10 cellular contexts compared by ENCODE assay signal in genomic region chr20:35870541-35871307, GRCh38.
DNase-seq lines count a peak whose midpoint lies in the region; TF ChIP-seq lines count a peak whose summit lies in the region.
"Had no signal": no experiment of that assay in that cellular context is flagged by ENCODE, and none has a peak within 500 bp of the region (broad histone marks: within the 10 kb centered on the region; RNA-seq: fewer than 3 reads in every experiment).

No MANE protein-coding gene starts in this region.

- H3K79me1 ChIP-seq in H9 (ENCODE audit: insufficient read depth, low read depth, low read length, poor library complexity, severe bottlenecking) = no peaks in the 10 kb centered on the region

- no peak overlapping the region for H2BK120ac ChIP-seq in H9 (ENCODE audit: low read depth, low read length, poor library complexity, severe bottlenecking)

- H3K9me3 ChIP-seq in H9 (ENCODE audit: control insufficient read depth, low read depth, low read length) = no peaks in the 10 kb centered on the region
- H3K9me3 ChIP-seq in spleen = no peaks in the 10 kb centered on the region

- H4K8ac ChIP-seq in H9 (replicated peaks; ENCODE audit: insufficient read length, low read depth, low read length) = no peak overlapping the region

- H3K27ac Mint-ChIP-seq in H9 = peak overlapping the region in 2 of 3 experiments; percentile 10 to 83; a peak in 3 of 7 replicates

- no peak for TF ChIP-seq POLR2A in spleen (IDR thresholded peaks at IDR 0.05)

- H3K27me3 ChIP-seq in H9 (ENCODE audit: insufficient read depth, low read length) (no peaks in the 10 kb centered on the region), spleen (replicated peaks in 1 of 7) (no peaks in the 10 kb centered on the region)

- no peak overlapping the region for H2BK20ac ChIP-seq in H9 (ENCODE audit: low read depth, low read length, poor library complexity, severe bottlenecking)

- DNase-seq in H9 (no peak), fibroblast of peridontal ligament (ENCODE audit: extremely low read depth) (peak; percentile 46), spleen (no peak), AG08396 (ENCODE audit: low spot score) (no peak), NCI-H1694 treated with DMSO at 0.1 percent for 48 hours (lab: John Stamatoyannopoulos, UW) (no peak), hypothalamus (lab: John Stamatoyannopoulos, UW) (no peak)
- DNase-seq in activated naive CD4-positive, alpha-beta T cell treated with Interleukin-2 at 50 U/mL for 16 hours = no peak
- DNase-seq: GOT3, NCI-H1092 treated with DMSO at 0.1 percent for 48 hours had no signal

- no peaks in the 10 kb centered on the region for H3K79me2 ChIP-seq in H9 (ENCODE audit: insufficient read depth, low read length)

- H3K4me3 ChIP-seq in WI38 (ENCODE audit: low read depth, low read length) = peak overlapping the region; percentile 34
- no peak overlapping the region for H3K4me3 ChIP-seq in spleen

- peaks cover 3 to 24% (median 20%) of the 10 kb centered on the region in 3 experiments; a peak in 6 of 7 replicates for H3K36me3 Mint-ChIP-seq in H9 (ENCODE audit: insufficient read depth in 1 of 3, low read depth in 3 of 3)

- no peak overlapping the region for H2BK5ac ChIP-seq in H9 (ENCODE audit: insufficient read length, low read length)

- H3K56ac ChIP-seq in H9 (ENCODE audit: insufficient read length, low read depth, low read length) = no peak overlapping the region

- no peak overlapping the region for H3K4ac ChIP-seq in H9 (ENCODE audit: low read depth, low read length)

- no peak overlapping the region for H3K4me2 ChIP-seq in H9 (ENCODE audit: insufficient read depth, insufficient read length, low read length)

- no peak overlapping the region for H3K4me3 Mint-ChIP-seq in H9

- no peaks in the 10 kb centered on the region for H4K20me1 ChIP-seq in H9 (ENCODE audit: control insufficient read depth, insufficient read depth, insufficient read length)

- H2AFZ ChIP-seq in H9 (ENCODE audit: low read length) = no peak overlapping the region

- no peak overlapping the region for H3K23ac ChIP-seq in H9 (ENCODE audit: insufficient read length, low read depth, low read length)

- H4K5ac ChIP-seq in H9 (ENCODE audit: insufficient read length, low read depth, low read length) = no peak overlapping the region

- no peak for TF ChIP-seq CTCF in H9 (conservative IDR thresholded peaks at IDR 0.05)
- no peak for TF ChIP-seq CTCF in WI38 (IDR thresholded peaks at IDR 0.05; ENCODE audit: low read depth, low read length)
- TF ChIP-seq CTCF in spleen (IDR thresholded peaks at IDR 0.05 in 8 of 11, conservative IDR thresholded peaks at IDR 0.05 in 3 of 11) = no peak

- no peak overlapping the region for H3K9ac ChIP-seq in H9 (ENCODE audit: extremely low read depth, insufficient read length, low read length)

- WGBS in H9 (ENCODE audit: extremely low coverage, insufficient read length, low lambda C conversion rate) = no CpG with 5 or more reads among the region's 7 CpGs
- 80 to 93% (median 91%) methylated on average over 7 of the region's 7 CpGs for WGBS in spleen, 5 donors

- intact Hi-C loops in spleen (cut with DNase I; ENCODE audit: low total_unique reads) = no loop called here

- H3K23me2 ChIP-seq in H9 (ENCODE audit: insufficient read length, low read depth, low read length, poor library complexity, severe bottlenecking) = no peaks in the 10 kb centered on the region

- H2BK12ac ChIP-seq in H9 (ENCODE audit: insufficient read length, low read depth, low read length) = no peak overlapping the region

- no peak overlapping the region for H4K91ac ChIP-seq in H9 (ENCODE audit: insufficient read length, low read depth, low read length)

- H3K27ac ChIP-seq in H9 (ENCODE audit: insufficient read length, low read depth, low read length) (no peak overlapping the region), spleen (peak overlapping the region in 6 of 8 donors; percentile 20 to 54 (median 42))

- H3K36me3 ChIP-seq in spleen = peaks cover 0 to 98% (median 10%) of the 10 kb centered on the region in 6 donors

- no peak overlapping the region for H3K14ac ChIP-seq in H9 (ENCODE audit: insufficient read depth, low read length)

- H2AK5ac ChIP-seq in H9 (ENCODE audit: insufficient read length, low read length) = no peak overlapping the region

- no peak overlapping the region for H3K18ac ChIP-seq in H9 (ENCODE audit: insufficient read length, low read depth, low read length)

- H3T11ph ChIP-seq in H9 (ENCODE audit: low read length) = no peak overlapping the region

- H3K4me1 ChIP-seq in H9 (ENCODE audit: insufficient read depth, low read length) = no peaks in the 10 kb centered on the region
- H3K4me1 ChIP-seq in spleen = peaks cover 0 to 6% (median 0%) of the 10 kb centered on the region in 6 donors

- H3K27me3 Mint-ChIP-seq in H9 (ENCODE audit: low read depth) = no peaks in the 10 kb centered on the region

- H3K4me1 Mint-ChIP-seq in H9 = peaks cover 7% of the 10 kb centered on the region in 2 experiments

- no peaks in the 10 kb centered on the region for H3K9me3 Mint-ChIP-seq in H9

- no peak overlapping the region for H2BK15ac ChIP-seq in H9 (ENCODE audit: low read depth, low read length)
